ENCODE assay signal across 30 cellular contexts in genomic region chr10:113519616-113520015, GRCh38. TPM values are rescaled to one million over a fixed set of nuclear protein-coding genes. Genes with fewer than 3 reads are reported as not detected.
DNase-seq lines count a peak whose midpoint lies in the region; ATAC-seq, FAIRE-seq and TF ChIP-seq lines count a peak whose summit lies in the region.
"Had no signal": no experiment of that assay in that cellular context is flagged by ENCODE, and none has a peak within 500 bp of the region (broad histone marks: within the 10 kb centered on the region; RNA-seq: fewer than 3 reads in every experiment).

No MANE protein-coding gene starts in this region.

- H3K9ac ChIP-seq in GM12878 (ENCODE audit: control insufficient read depth, insufficient read depth, low read length) (no peak overlapping the region), colonic mucosa (ENCODE audit: low read depth in 2 of 2, low read length in 2 of 2) (no peak overlapping the region)
- H3K9ac ChIP-seq: KMS-11 had no signal

- no peak for TF ChIP-seq EP300 in GM12878 (IDR thresholded peaks at IDR 0.05; ENCODE audit: borderline replicate concordance in 1 of 2, control insufficient read depth in 1 of 2, low read depth in 2 of 2, low read length in 2 of 2)

- RAD21 ChIA-PET in GM12878 (lab: Charles Lee; ENCODE audit: unreplicated experiment): no interaction called here

- H3K27me3 ChIP-seq in GM12878 (replicated peaks in 1 of 2; ENCODE audit: control insufficient read depth in 2 of 2, insufficient read depth in 2 of 2, low read length in 1 of 2) (no peaks in the 10 kb centered on the region; a peak in 1 of 4 replicates), colonic mucosa (no peaks in the 10 kb centered on the region)
- H3K27me3 ChIP-seq: body of pancreas, testis had no signal

- H3K36me3 ChIP-seq in GM12878 (ENCODE audit: control insufficient read depth in 2 of 2, insufficient read depth in 2 of 2, low read length in 1 of 2): no peaks in the 10 kb centered on the region
- H3K36me3 ChIP-seq in colonic mucosa: no peaks in the 10 kb centered on the region
- H3K36me3 ChIP-seq: heart right ventricle had no signal

- TF ChIP-seq POLR2A in GM12878 (IDR thresholded peaks at IDR 0.05; ENCODE audit: low read depth, low read length): no peak

- H3K27ac ChIP-seq in GM12878 (ENCODE audit: control insufficient read depth, insufficient read depth): no peak overlapping the region
- H3K27ac ChIP-seq in colonic mucosa: no peak overlapping the region
- H3K27ac ChIP-seq: body of pancreas, heart right ventricle, KMS-11, testis had no signal

- H3K4me2 ChIP-seq in GM12878 (ENCODE audit: control insufficient read depth, insufficient read depth): no peak overlapping the region
- H3K4me2 ChIP-seq: KMS-11 had no signal

- SMC1A ChIA-PET in GM12878 (lab: Charles Lee; ENCODE audit: uncharacterized antibody, unreplicated experiment): no interaction called here

- POLR2A ChIA-PET in GM12878 (lab: Charles Lee): no interaction called here

- TF ChIP-seq CTCF in GM12872 (IDR thresholded peaks at IDR 0.05; ENCODE audit: insufficient read depth, low read depth, low read length) (0 out of 3 replicates have a peak, but pooled peaks have one; percentile 9), GM12878 (IDR thresholded peaks at IDR 0.05 in 2 of 3, conservative IDR thresholded peaks at IDR 0.05 in 1 of 3; ENCODE audit: control insufficient read depth in 2 of 3, extremely low read depth in 1 of 3, insufficient read depth in 1 of 3, low read depth in 3 of 3, low read length in 3 of 3) (peak in 2 of 3 experiments; percentile 21 to 26; a peak in 2 of 6 replicates), colonic mucosa (IDR thresholded peaks at IDR 0.05) (no peak)

- intact Hi-C loops in GM12878 (cut with micrococcal nuclease; ENCODE audit: unreplicated experiment): loop anchor here (10.0 kb wide), 3 partner anchors 795 to 1045 kb away; no protein-coding TSS in a partner anchor
- intact Hi-C loops in sciatic nerve (cut with DNase I): no loop called here
- intact Hi-C loops in colonic mucosa (cut with DNase I): no loop called here

- TF ChIP-seq RAD21 in GM12878 (IDR thresholded peaks at IDR 0.05; ENCODE audit: insufficient read depth, low read depth, low read length): no peak

- 40% methylated on average over 10 of the region's 10 CpGs for WGBS in GM12878 (ENCODE audit: insufficient coverage, insufficient replicate concordance, low lambda C conversion rate, missing lambda C conversion rate)

- in situ Hi-C loops in GM12878 (cut with MboI): no loop called here

- CTCF ChIA-PET in GM12878 (lab: Yijun Ruan, JAX): interaction anchor here (1.1 to 2.0 kb wide), 2 partner anchors 67 to 1044 kb away, joined by 3 to 9 read pairs; no protein-coding TSS in a partner anchor

- H3K9me3 ChIP-seq in GM12878 (replicated peaks; ENCODE audit: control insufficient read depth, insufficient read depth, low read length): no peaks in the 10 kb centered on the region
- H3K9me3 ChIP-seq in colonic mucosa: no peaks in the 10 kb centered on the region
- H3K9me3 ChIP-seq: body of pancreas, heart right ventricle, testis had no signal

- no peaks in the 10 kb centered on the region for H3K4me1 ChIP-seq in GM12878 (ENCODE audit: control insufficient read depth, insufficient read depth, low read length)
- no peaks in the 10 kb centered on the region for H3K4me1 ChIP-seq in colonic mucosa
- H3K4me1 ChIP-seq: body of pancreas had no signal

- FAIRE-seq in GM12878 (lab: Jason Lieb, UNC): no peak

- DNase-seq in Kasumi-1 (lab: John Stamatoyannopoulos, UW): peak; percentile 62 to 64
- no peak for DNase-seq in GM12878 (ENCODE audit: low read depth, low spot score)
- DNase-seq in sciatic nerve (ENCODE audit: low spot score): peak; percentile 49
- DNase-seq in HT-29 (ENCODE audit: low spot score): no peak
- no peak for DNase-seq in colonic mucosa
- DNase-seq: activated CD4-positive, alpha-beta memory T cell treated with anti-CD3 and anti-CD28 coated beads, Interleukin-2, amount 10 ng/mL, durations not matched to agents 7 days and 5 days; activated CD4-positive, CD25-positive, alpha-beta regulatory T cell; activated gamma-delta T cell treated with Interleukin-2 at 50 U/mL for 16 hours; activated T-cell treated with anti-CD3 and anti-CD28 coated beads, Interleukin-2, amount 50 U/mL, for 24 hours; body of pancreas; CD4-positive, CD25-positive, alpha-beta regulatory T cell; erythroblast; foreskin fibroblast; heart right ventricle; NCI-H1092 treated with DMSO at 0.1 percent for 48 hours; NCI-H2081; NCI-H226; NCI-H748 treated with DMSO at 0.1 percent for 48 hours; stimulated activated CD4-positive, alpha-beta T cell treated with anti-CD3 and anti-CD28 coated beads, Interleukin-2, amount 100 ng/mL, for 48 hours; T1000; testis had no signal

- no TSS peak for BruUV-seq in GM12878 (replicated peaks; lab: Mats Ljungman, UMichigan)

- ATAC-seq in GM12878: peak; percentile 59
- no peak for ATAC-seq in sciatic nerve
- ATAC-seq in GM21786 (IDR thresholded peaks at IDR 0.05; ENCODE audit: unreplicated experiment): no peak
- ATAC-seq: body of pancreas; heart right ventricle; stimulated activated memory B cell treated with anti-CD40 and anti-IgM and Interleukin-4, amounts not matched to agents 10 μg/mL and 1 μg/mL and 100 μg/mL, for 72 hours had no signal

- H4K20me1 ChIP-seq in GM12878 (ENCODE audit: control insufficient read depth, insufficient read depth): no peaks in the 10 kb centered on the region

- H2AFZ ChIP-seq in GM12878 (ENCODE audit: control insufficient read depth, low read depth, low read length): no peak overlapping the region

- no peaks in the 10 kb centered on the region for H3K79me2 ChIP-seq in GM12878 (ENCODE audit: control insufficient read depth, insufficient read depth, low read length)

- no peak overlapping the region for H3K4me3 ChIP-seq in GM12878
- H3K4me3 ChIP-seq in colonic mucosa: no peak overlapping the region
- H3K4me3 ChIP-seq: body of pancreas, heart right ventricle, testis had no signal

TF ChIP-seq in GM12878, 131 proteins besides CTCF, POLR2A, EP300 and RAD21:
- TF ChIP-seq FOXM1 (IDR thresholded peaks at IDR 0.05; ENCODE audit: low read depth, low read length) (no peak), SPI1 (IDR thresholded peaks at IDR 0.05; ENCODE audit: borderline replicate concordance, insufficient read depth, low read depth, low read length) (0 out of 2 replicates have a peak, but pooled peaks have one; percentile 39), SMC3 (IDR thresholded peaks at IDR 0.05; ENCODE audit: borderline replicate concordance, low read length) (no peak)

RNA-seq across cellular contexts. Expression of gene HABP2, which starts 33.2 kb away (rescaled TPM):
- total RNA-seq in GM12878 (2013; cell fraction: nucleolus; rRNA removed): not detected in 2 replicates
- total RNA-seq in GM12878 (2014; rRNA removed) (not detected in 2 replicates), GM12878 (2014; rRNA removed; fragmentation: Illumina TruSeq; extraction: Trizol) (not detected in 2 replicates), GM12878 (2021) (0.13 and 0.16 TPM in 2 replicates), sciatic nerve (not detected), colonic mucosa (under 1 TPM in 1 of 2 donors, not detected in 1; 0.79 TPM)
- polyA plus RNA-seq in GM12878 (2011; ENCODE audit: low read depth): not detected
- polyA plus RNA-seq in GM12878 (2011; rRNA removed) (not detected in 2 replicates), GM12878 (2014; fragmentation: Illumina TruSeq; extraction: Trizol) (not detected in 2 replicates), GM12878 (2014; fragmentation: Nextera tagmentation; extraction: Ambion mirVana) (not detected), GM12878 (2014; rRNA removed) (not detected in 2 replicates), GM12878 (2016; fragmentation: Nextera tagmentation; extraction: Ambion mirVana) (not detected)
- polyA plus RNA-seq in GM12878 (2011; cell fraction: cytosol; rRNA removed): not detected in 2 replicates
- polyA plus RNA-seq in GM12878 (2011; cell fraction: nucleus; rRNA removed): not detected in 2 replicates
- not detected in 2 replicates for polyA plus RNA-seq in GM12878 (2012)
- polyA minus RNA-seq in GM12878 (2011; rRNA and poly(A)+ RNA removed): not detected in 2 replicates
- polyA minus RNA-seq in GM12878 (2011; cell fraction: cytosol; rRNA and poly(A)+ RNA removed): not detected in 2 replicates
- polyA minus RNA-seq in GM12878 (2011; cell fraction: nucleus; rRNA and poly(A)+ RNA removed): not detected in 2 replicates
- not detected in 2 replicates for total RNA-seq in HT-29 (2014; rRNA removed; shearing (Covaris generic))
- total RNA-seq: activated CD4-positive, alpha-beta memory T cell treated with anti-CD3 and anti-CD28 coated beads, Interleukin-2, amount 10 ng/mL, durations not matched to agents 7 days and 5 days; CD4-positive, CD25-positive, alpha-beta regulatory T cell; cerebellum; G401; H4; heart right ventricle; OCI-LY7; osteoblast had no signal
- polyA plus RNA-seq: CD4-positive, CD25-positive, alpha-beta regulatory T cell had no signal

Comparison
In these comparisons a context has a peak if more than half of its experiments do, and no peak if none do; other contexts are left out.
1. DNase-seq: peak in Kasumi-1 (2 of 2) and sciatic nerve (single experiment); none in GM12878 (single experiment), HT-29 (single experiment) and colonic mucosa (single experiment).